ENCODE assay signal across 19 cellular contexts in genomic region chr1:61238371-61238689, GRCh38.
DNase-seq lines count a peak whose midpoint lies in the region; TF ChIP-seq lines count a peak whose summit lies in the region.
"Had no signal": no experiment of that assay in that cellular context is flagged by ENCODE, and none has a peak within 500 bp of the region (broad histone marks: within the 10 kb centered on the region; RNA-seq: fewer than 3 reads in every experiment).

No MANE protein-coding gene starts in this region.

- TF ChIP-seq CTCF in H9 (conservative IDR thresholded peaks at IDR 0.05): no peak
- TF ChIP-seq CTCF in ascending aorta (IDR thresholded peaks at IDR 0.05): no peak

- no peaks in the 10 kb centered on the region for H3K27me3 Mint-ChIP-seq in H9 (ENCODE audit: low read depth)

- no peak overlapping the region for H3K4me3 Mint-ChIP-seq in H9
- H3K4me3 Mint-ChIP-seq: memory B cell had no signal

- H2AK5ac ChIP-seq in H9 (ENCODE audit: insufficient read length, low read length): no peak overlapping the region

- H3K23ac ChIP-seq in H9 (ENCODE audit: insufficient read length, low read depth, low read length): no peak overlapping the region

- no peaks in the 10 kb centered on the region for H3K9me3 Mint-ChIP-seq in H9

- no peak overlapping the region for H3T11ph ChIP-seq in H9 (ENCODE audit: low read length)

- no peaks in the 10 kb centered on the region; a peak in 1 of 7 replicates for H3K36me3 Mint-ChIP-seq in H9 (ENCODE audit: insufficient read depth in 1 of 3, low read depth in 3 of 3)

- H3K18ac ChIP-seq in H9 (ENCODE audit: insufficient read length, low read depth, low read length): no peak overlapping the region

- DNase-seq in H9 (no peak), ascending aorta (ENCODE audit: low spot score in 2 of 2) (no peak), kidney glomerular epithelial cell (lab: John Stamatoyannopoulos, UW) (peak; percentile 72), renal cortical epithelial cell (ENCODE audit: low read depth) (peak; percentile 66), RKO (ENCODE audit: low spot score) (no peak), posterior vena cava (ENCODE audit: low spot score) (no peak), GM03348 (ENCODE audit: low spot score) (no peak)
- no peak for DNase-seq in activated CD4-positive, CD25-positive, alpha-beta regulatory T cell (lab: John Stamatoyannopoulos, UW)
- DNase-seq: activated CD4-positive, alpha-beta T cell treated with anti-CD3 and anti-CD28 coated beads for 48 hours; activated gamma-delta T cell; activated T-cell treated with anti-CD3 and anti-CD28 coated beads, Interleukin-2, amount 50 U/mL, for 1 hour; NCI-H1436; NCI-H345; NCI-H748 treated with DMSO at 0.1 percent for 48 hours; retina; spleen; substantia nigra had no signal

- no peak overlapping the region for H3K9ac ChIP-seq in H9 (ENCODE audit: extremely low read depth, insufficient read length, low read length)
- H3K9ac ChIP-seq: BLaER1 treated with 17β-estradiol and CSF1 and Interleukin-3, amounts not matched to agents 10 nM and 100 nM had no signal

- no peak overlapping the region for H3K4ac ChIP-seq in H9 (ENCODE audit: low read depth, low read length)

- H3K27me3 ChIP-seq in H9 (ENCODE audit: insufficient read depth, low read length) (no peaks in the 10 kb centered on the region), ascending aorta (no peaks in the 10 kb centered on the region)
- H3K27me3 ChIP-seq: BLaER1 treated with 17β-estradiol and CSF1 and Interleukin-3, amounts not matched to agents 10 nM and 100 nM; spleen had no signal

- no CpG with 5 or more reads among the region's 5 CpGs for WGBS in H9 (ENCODE audit: extremely low coverage, insufficient read length, low lambda C conversion rate)

- peak overlapping the region; percentile 25 for H3K4me2 ChIP-seq in H9 (ENCODE audit: insufficient read depth, insufficient read length, low read length)
- H3K4me2 ChIP-seq: BLaER1 treated with 17β-estradiol and CSF1 and Interleukin-3, amounts not matched to agents 10 nM and 100 nM had no signal

- no peaks in the 10 kb centered on the region for H3K9me3 ChIP-seq in H9 (ENCODE audit: control insufficient read depth, low read depth, low read length)
- H3K9me3 ChIP-seq in ascending aorta: no peaks in the 10 kb centered on the region
- H3K9me3 ChIP-seq: BLaER1 treated with 17β-estradiol and CSF1 and Interleukin-3, amounts not matched to agents 10 nM and 100 nM; spleen had no signal

- H2BK120ac ChIP-seq in H9 (ENCODE audit: low read depth, low read length, poor library complexity, severe bottlenecking): no peak overlapping the region

- no peaks in the 10 kb centered on the region for H4K20me1 ChIP-seq in H9 (ENCODE audit: control insufficient read depth, insufficient read depth, insufficient read length)
- H4K20me1 ChIP-seq: BLaER1 treated with 17β-estradiol and CSF1 and Interleukin-3, amounts not matched to agents 10 nM and 100 nM had no signal

- no peak overlapping the region for H4K5ac ChIP-seq in H9 (ENCODE audit: insufficient read length, low read depth, low read length)

- H3K27ac ChIP-seq in H9 (ENCODE audit: insufficient read length, low read depth, low read length) (no peak overlapping the region), ascending aorta (peak overlapping the region; percentile 5 to 15)
- H3K27ac ChIP-seq: BLaER1 treated with 17β-estradiol and CSF1 and Interleukin-3, amounts not matched to agents 10 nM and 100 nM; spleen had no signal

- peaks cover 5% of the 10 kb centered on the region for H3K4me1 ChIP-seq in H9 (ENCODE audit: insufficient read depth, low read length)
- H3K4me1 ChIP-seq in ascending aorta: peaks cover 4 to 15% of the 10 kb centered on the region in 2 donors
- H3K4me1 ChIP-seq: BLaER1 treated with 17β-estradiol and CSF1 and Interleukin-3, amounts not matched to agents 10 nM and 100 nM; spleen had no signal

- no peaks in the 10 kb centered on the region for H3K23me2 ChIP-seq in H9 (ENCODE audit: insufficient read length, low read depth, low read length, poor library complexity, severe bottlenecking)

- no peak overlapping the region for H2AFZ ChIP-seq in H9 (ENCODE audit: low read length)

- peak overlapping the region in 2 of 3 experiments; percentile 47 to 86; a peak in 3 of 7 replicates for H3K27ac Mint-ChIP-seq in H9
- H3K27ac Mint-ChIP-seq: memory B cell had no signal

- no peak overlapping the region for H3K56ac ChIP-seq in H9 (ENCODE audit: insufficient read length, low read depth, low read length)

- H2BK5ac ChIP-seq in H9 (ENCODE audit: insufficient read length, low read length): no peak overlapping the region

- H3K14ac ChIP-seq in H9 (ENCODE audit: insufficient read depth, low read length): no peak overlapping the region

- no peak overlapping the region for H4K8ac ChIP-seq in H9 (replicated peaks; ENCODE audit: insufficient read length, low read depth, low read length)

- H3K79me2 ChIP-seq in H9 (ENCODE audit: insufficient read depth, low read length): no peaks in the 10 kb centered on the region

- H3K79me1 ChIP-seq in H9 (ENCODE audit: insufficient read depth, low read depth, low read length, poor library complexity, severe bottlenecking): no peaks in the 10 kb centered on the region

- no peak overlapping the region for H2BK12ac ChIP-seq in H9 (ENCODE audit: insufficient read length, low read depth, low read length)

- no peak overlapping the region for H3K4me3 ChIP-seq in ascending aorta
- H3K4me3 ChIP-seq: BLaER1 treated with 17β-estradiol and CSF1 and Interleukin-3, amounts not matched to agents 10 nM and 100 nM; spleen had no signal

- peaks cover 42 to 57% of the 10 kb centered on the region in 2 experiments for H3K4me1 Mint-ChIP-seq in H9
- H3K4me1 Mint-ChIP-seq: memory B cell had no signal

- no peak overlapping the region for H4K91ac ChIP-seq in H9 (ENCODE audit: insufficient read length, low read depth, low read length)

- no peak overlapping the region for H2BK15ac ChIP-seq in H9 (ENCODE audit: low read depth, low read length)

- no peaks in the 10 kb centered on the region for H3K36me3 ChIP-seq in ascending aorta
- H3K36me3 ChIP-seq: BLaER1 treated with 17β-estradiol and CSF1 and Interleukin-3, amounts not matched to agents 10 nM and 100 nM; spleen had no signal

- no peak overlapping the region for H2BK20ac ChIP-seq in H9 (ENCODE audit: low read depth, low read length, poor library complexity, severe bottlenecking)

- intact Hi-C loops in ascending aorta (cut with DNase I): no loop called here
- intact Hi-C loops in posterior vena cava (cut with DNase I): no loop called here

Comparison
In these comparisons a context has a peak if more than half of its experiments do, and no peak if none do; other contexts are left out.
1. DNase-seq: peak in kidney glomerular epithelial cell (single experiment) and renal cortical epithelial cell (single experiment); none in H9 (single experiment), ascending aorta (0 of 2), RKO (single experiment), posterior vena cava (single experiment), GM03348 (single experiment) and activated CD4-positive, CD25-positive, alpha-beta regulatory T cell (0 of 4).